34 cellular contexts compared by ENCODE assay signal in genomic region chr5:158601118-158601517, GRCh38.
"Had no signal": no experiment of that assay in that cellular context is flagged by ENCODE, and none has a peak within 500 bp of the region (broad histone marks: within the 10 kb centered on the region; RNA-seq: fewer than 3 reads in every experiment).

No MANE protein-coding gene starts in this region.

- H3K4me1 Mint-ChIP-seq: activated T-helper 17 cell treated with anti-CD3 and anti-CD28 coated beads, Interleukin-2, amount 50 U/mL, for 72 hours; endodermal cell; WTC11 had no signal

- H3K4me3 Mint-ChIP-seq: activated CD8-positive, alpha-beta T cell treated with anti-CD3 and anti-CD28 coated beads for 36 hours; activated naive CD8-positive, alpha-beta T cell; activated T-cell treated with anti-CD3 and anti-CD28 coated beads, Interleukin-2, amount 50 U/mL, for 4 hours; activated T-helper 17 cell treated with anti-CD3 and anti-CD28 coated beads, Interleukin-2, amount 50 U/mL, for 72 hours; dendritic cell treated with granulocyte-macrophage colony-stimulating factor and Interleukin-4, amounts not matched to agents 40 ng/mL and 50 ng/mL, for 4 days; endodermal cell; WTC11 had no signal

- H3K9me3 ChIP-seq: esophagus muscularis mucosa, gastrocnemius medialis had no signal

- H3K27ac ChIP-seq: brain microvascular endothelial cell, cardiac muscle cell, coronary artery, dorsolateral prefrontal cortex, esophagus muscularis mucosa, foreskin keratinocyte, gastrocnemius medialis, heart left ventricle, VCaP had no signal

- FAIRE-seq: astrocyte, TTC549 had no signal

- H3K4me3 ChIP-seq: cardiac muscle cell, coronary artery, dorsolateral prefrontal cortex, esophagus muscularis mucosa, gastrocnemius medialis, heart left ventricle had no signal

- H3K36me3 ChIP-seq: brain microvascular endothelial cell, cardiac muscle cell, esophagus muscularis mucosa, gastrocnemius medialis, heart left ventricle had no signal

- H3K4me1 ChIP-seq: esophagus muscularis mucosa, foreskin keratinocyte, gastrocnemius medialis had no signal

- H3K9me3 Mint-ChIP-seq: activated CD8-positive, alpha-beta T cell treated with anti-CD3 and anti-CD28 coated beads for 36 hours; activated T-cell treated with anti-CD3 and anti-CD28 coated beads, Interleukin-2, amount 50 U/mL, for 4 hours; dendritic cell treated with granulocyte-macrophage colony-stimulating factor and Interleukin-4, amounts not matched to agents 40 ng/mL and 50 ng/mL, for 4 days had no signal

- DNase-seq: activated CD4-positive, alpha-beta T cell treated with anti-CD3 and anti-CD28 coated beads for 1 hour; activated CD4-positive, alpha-beta T cell treated with anti-CD3 and anti-CD28 coated beads for 4 hours; activated CD4-positive, alpha-beta T cell treated with anti-CD3 and anti-CD28 coated beads, Interleukin-2, amount 50 U/mL, for 1 hour; activated CD4-positive, alpha-beta T cell treated with anti-CD3 and anti-CD28 coated beads, Interleukin-2, amount 50 U/mL, for 48 hours; activated CD8-positive, alpha-beta memory T cell treated with anti-CD3 and anti-CD28 coated beads for 24 hours; activated CD8-positive, alpha-beta T cell treated with anti-CD3 and anti-CD28 coated beads for 36 hours; activated effector memory CD4-positive, alpha-beta T cell treated with Interleukin-2 at 50 U/mL for 16 hours; activated gamma-delta T cell treated with Interleukin-2 at 50 U/mL for 16 hours; activated naive CD4-positive, alpha-beta T cell treated with anti-CD3 and anti-CD28 coated beads, Interleukin-2, amount 50 U/mL, for 16 hours; activated naive CD4-positive, alpha-beta T cell treated with Interleukin-2 at 50 U/mL for 16 hours; activated T-cell treated with anti-CD3 and anti-CD28 coated beads, Interleukin-2, amount 50 U/mL, for 4 hours; amniotic stem cell; anterior cingulate cortex; brain microvascular endothelial cell; central memory CD4-positive, alpha-beta T cell; dorsolateral prefrontal cortex; effector memory CD4-positive, alpha-beta T cell; endodermal cell; erythroblast; foreskin keratinocyte; gastrocnemius medialis; glutamatergic neuron; heart left ventricle; T-helper 2 cell had no signal

- ATAC-seq: activated CD8-positive, alpha-beta T cell treated with anti-CD3 and anti-CD28 coated beads for 36 hours; activated T-cell treated with anti-CD3 and anti-CD28 coated beads, Interleukin-2, amount 50 U/mL, for 4 hours; activated T-helper 17 cell treated with anti-CD3 and anti-CD28 coated beads, Interleukin-2, amount 50 U/mL, for 72 hours; foreskin keratinocyte; gastrocnemius medialis; heart left ventricle; WTC11 had no signal

- H3K36me3 Mint-ChIP-seq: activated naive CD8-positive, alpha-beta T cell; WTC11 had no signal

- H3K27ac Mint-ChIP-seq: activated CD8-positive, alpha-beta T cell treated with anti-CD3 and anti-CD28 coated beads for 36 hours; activated naive CD8-positive, alpha-beta T cell; activated T-helper 17 cell treated with anti-CD3 and anti-CD28 coated beads, Interleukin-2, amount 50 U/mL, for 72 hours; dendritic cell treated with granulocyte-macrophage colony-stimulating factor and Interleukin-4, amounts not matched to agents 40 ng/mL and 50 ng/mL, for 4 days; endodermal cell; WTC11 had no signal

- H3K27me3 ChIP-seq: brain microvascular endothelial cell, cardiac muscle cell, esophagus muscularis mucosa, foreskin keratinocyte, gastrocnemius medialis, heart left ventricle had no signal

- H3K27me3 Mint-ChIP-seq: activated CD8-positive, alpha-beta T cell treated with anti-CD3 and anti-CD28 coated beads for 36 hours; activated naive CD8-positive, alpha-beta T cell had no signal
